Comparison of ENCODE assay signal across 13 cellular contexts in the genomic region with DNA sequence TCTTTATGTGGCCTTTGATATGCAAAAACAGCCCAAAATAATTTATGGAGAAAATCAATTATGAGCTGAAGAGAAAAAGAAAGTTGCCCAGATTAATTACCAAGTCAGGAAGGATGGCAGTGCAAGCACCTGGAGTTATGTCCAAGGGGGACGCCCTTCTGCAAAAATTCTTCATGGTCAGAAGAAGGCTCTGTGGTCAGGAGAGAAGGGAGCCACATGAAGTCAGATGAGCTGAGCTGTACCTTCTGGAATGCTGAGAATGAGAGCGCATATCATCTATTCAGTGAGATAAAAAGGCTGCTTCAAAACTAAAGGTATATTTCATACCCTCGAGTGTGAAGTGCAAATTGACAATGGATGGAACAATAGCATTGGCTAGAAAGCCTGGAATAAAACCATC.
DNase-seq lines count a peak whose midpoint lies in the region; ATAC-seq and TF ChIP-seq lines count a peak whose summit lies in the region.
"Had no signal": no experiment of that assay in that cellular context is flagged by ENCODE, and none has a peak within 500 bp of the region (broad histone marks: within the 10 kb centered on the region; RNA-seq: fewer than 3 reads in every experiment).

No MANE protein-coding gene starts in this region.

- no peak for TF ChIP-seq CTCF in uterus (IDR thresholded peaks at IDR 0.05)

- H3K9me3 ChIP-seq in MG63 (no peaks in the 10 kb centered on the region), uterus (no peaks in the 10 kb centered on the region)

- H3K27ac ChIP-seq in uterus = no peak overlapping the region

- intact Hi-C loops in uterus (cut with DNase I; ENCODE audit: low total_unique reads) = no loop called here

- H3K36me3 ChIP-seq in MG63 (no peaks in the 10 kb centered on the region), uterus (no peaks in the 10 kb centered on the region)

- H3K27me3 ChIP-seq in MG63 (no peaks in the 10 kb centered on the region), uterus (peaks cover 0 to 8% of the 10 kb centered on the region in 2 donors)

- no peak for ATAC-seq in HG03045 (IDR thresholded peaks at IDR 0.05; ENCODE audit: unreplicated experiment)

- TF ChIP-seq POLR2A in uterus (IDR thresholded peaks at IDR 0.05) = no peak

- no peak overlapping the region for H3K4me3 ChIP-seq in MG63
- H3K4me3 ChIP-seq in uterus = no peak overlapping the region

- DNase-seq in Daoy (ENCODE audit: low read depth) (peak; percentile 72), MG63 (peak; percentile 52), dedifferentiated amniotic fluid mesenchymal stem cell (ENCODE audit: extremely low spot score) (peak; percentile 40), myocyte (ENCODE audit: low read depth) (peak; percentile 84), UCSD-AML1 (lab: John Stamatoyannopoulos, UW; ENCODE audit: unreplicated experiment) (no peak), uterus (no peak), NCI-H1694 treated with DMSO at 0.1 percent for 48 hours (lab: John Stamatoyannopoulos, UW) (no peak)
- DNase-seq: activated CD4-positive, alpha-beta T cell treated with anti-CD3 and anti-CD28 coated beads, Interleukin-2, amount 10 ng/mL, durations not matched to agents 7 days and 5 days; NCI-H1930; stimulated activated CD4-positive, alpha-beta T cell treated with anti-CD3 and anti-CD28 coated beads, Interleukin-4, amount 100 ng/mL, for 4 hours; stimulated activated naive CD4-positive, alpha-beta T cell treated with Interleukin-2 at 50 U/mL for 16 hours; T-helper 1 cell had no signal

- H3K4me1 ChIP-seq in uterus = no peaks in the 10 kb centered on the region

Comparison
In these comparisons a context has a peak if more than half of its experiments do, and no peak if none do; other contexts are left out.
1. DNase-seq: peak in Daoy (single experiment), MG63 (single experiment), dedifferentiated amniotic fluid mesenchymal stem cell (single experiment) and myocyte (single experiment); none in UCSD-AML1 (single experiment), uterus (0 of 2) and NCI-H1694 treated with DMSO at 0.1 percent for 48 hours (single experiment).